Comparison of ENCODE assay signal across 9 cellular contexts in genomic region chr19:41426116-41426841, GRCh38. TPM values are rescaled to one million over a fixed set of nuclear protein-coding genes. Genes with fewer than 3 reads are reported as not detected.
DNase-seq lines count a peak whose midpoint lies in the region; ATAC-seq and TF ChIP-seq lines count a peak whose summit lies in the region.
"Had no signal": no experiment of that assay in that cellular context is flagged by ENCODE, and none has a peak within 500 bp of the region (broad histone marks: within the 10 kb centered on the region; RNA-seq: fewer than 3 reads in every experiment).

No MANE protein-coding gene starts in this region.

- no peak overlapping the region for H3K4me2 ChIP-seq in SK-N-SH

- no peaks in the 10 kb centered on the region for H3K27me3 ChIP-seq in esophagus squamous epithelium
- H3K27me3 ChIP-seq in SK-N-SH (ENCODE audit: insufficient read depth), result no peaks in the 10 kb centered on the region

- no peaks in the 10 kb centered on the region for H3K79me2 ChIP-seq in SK-N-SH (ENCODE audit: insufficient read depth)

- peak; percentile 4 for ATAC-seq in stimulated activated naive CD8-positive, alpha-beta T cell treated with anti-CD3 and anti-CD28 coated beads, Interleukin-15, amount 100 ng/mL, for 72 hours
- ATAC-seq in stimulated activated naive CD8-positive, alpha-beta T cell treated with anti-CD3 and anti-CD28 coated beads, Interleukin-15, Interleukin-2, amounts not matched to agents 100 U/mL and 50 U/mL, for 24 hours, result no peak
- ATAC-seq in HG02759 (IDR thresholded peaks at IDR 0.05; ENCODE audit: unreplicated experiment), result no peak

- H3K9ac ChIP-seq in SK-N-SH, result no peak overlapping the region

- DNase-seq in stimulated activated naive CD8-positive, alpha-beta T cell treated with anti-CD3 and anti-CD28 coated beads, Interleukin-15, amount 100 ng/mL, for 72 hours, result no peak
- no peak for DNase-seq in stimulated activated naive CD8-positive, alpha-beta T cell treated with anti-CD3 and anti-CD28 coated beads, Interleukin-15, Interleukin-2, amounts not matched to agents 100 U/mL and 50 U/mL, for 24 hours
- DNase-seq in esophagus squamous epithelium (lab: John Stamatoyannopoulos, UW), result no peak
- no peak for DNase-seq in NCI-H128 (lab: John Stamatoyannopoulos, UW; ENCODE audit: unreplicated experiment)
- no peak for DNase-seq in stimulated activated naive CD4-positive, alpha-beta T cell treated with Interleukin-2 at 50 U/mL for 16 hours (lab: John Stamatoyannopoulos, UW)
- DNase-seq in SK-N-SH, result no peak
- DNase-seq: NCI-H2081 treated with DMSO at 0.1 percent for 48 hours had no signal

- H3K27ac Mint-ChIP-seq in stimulated activated naive CD8-positive, alpha-beta T cell treated with anti-CD3 and anti-CD28 coated beads, Interleukin-15, amount 100 ng/mL, for 72 hours, result peak overlapping the region in 1 of 2 donors; percentile 98
- H3K27ac Mint-ChIP-seq in nephron, result peak overlapping the region; percentile 19 to 70 (median 49)

- TF ChIP-seq RAD21 in SK-N-SH (IDR thresholded peaks at IDR 0.05; ENCODE audit: low read length), result no peak

- WGBS in esophagus squamous epithelium, 2 donors, result 40 to 64% methylated on average over 2 to 9 of the region's 36 CpGs
- WGBS in SK-N-SH (ENCODE audit: low lambda C conversion rate), result 92% methylated on average over 24 of the region's 36 CpGs

- peaks cover 3% of the 10 kb centered on the region for H3F3A ChIP-seq in SK-N-SH (replicated peaks; ENCODE audit: insufficient read depth)

- POLR2A ChIA-PET in SK-N-SH (lab: Yijun Ruan, JAX), result interaction anchor here (1.0 kb wide), 1 partner anchor 13 kb away, joined by 6 read pairs; the partner anchor contains the start of gene DMAC2

- peaks cover 22% of the 10 kb centered on the region for H3K36me3 Mint-ChIP-seq in nephron (ENCODE audit: low read depth)

- intact Hi-C loops in esophagus squamous epithelium (cut with DNase I), result no loop called here

- H3K36me3 ChIP-seq in esophagus squamous epithelium (peaks cover 22 to 68% (median 34%) of the 10 kb centered on the region in 3 donors), SK-N-SH (replicated peaks in 1 of 2; ENCODE audit: control insufficient read depth in 1 of 2, insufficient read depth in 2 of 2, low read length in 1 of 2) (peaks cover 0 to 21% of the 10 kb centered on the region in 2 experiments)

- H3K4me3 Mint-ChIP-seq in stimulated activated naive CD8-positive, alpha-beta T cell treated with anti-CD3 and anti-CD28 coated beads, Interleukin-15, amount 100 ng/mL, for 72 hours, result peak overlapping the region; percentile 32 to 83
- peak overlapping the region; percentile 82 to 84 (median 83) for H3K4me3 Mint-ChIP-seq in nephron

- CTCF ChIA-PET in SK-N-SH (lab: Yijun Ruan, JAX), result interaction anchor here (1.3 kb wide), 2 partner anchors 13 to 23 kb away, joined by 3 to 4 read pairs; partner anchors contain the start of gene DMAC2

- H3K27me3 Mint-ChIP-seq in stimulated activated naive CD8-positive, alpha-beta T cell treated with anti-CD3 and anti-CD28 coated beads, Interleukin-15, amount 100 ng/mL, for 72 hours, result no peaks in the 10 kb centered on the region
- H3K27me3 Mint-ChIP-seq in nephron (ENCODE audit: low read depth), result no peaks in the 10 kb centered on the region

- H3K9me2 ChIP-seq in SK-N-SH, result no peaks in the 10 kb centered on the region

- H3K4me1 Mint-ChIP-seq in stimulated activated naive CD8-positive, alpha-beta T cell treated with anti-CD3 and anti-CD28 coated beads, Interleukin-15, amount 100 ng/mL, for 72 hours, result peaks cover 34% of the 10 kb centered on the region
- peaks cover 23% of the 10 kb centered on the region for H3K4me1 Mint-ChIP-seq in nephron

- H3K4me1 ChIP-seq in esophagus squamous epithelium (peaks cover 32 to 68% (median 41%) of the 10 kb centered on the region in 3 donors), SK-N-SH (ENCODE audit: control insufficient read depth in 1 of 2, insufficient read depth in 2 of 2, low read depth in 1 of 2, low read length in 1 of 2) (peaks cover 0 to 7% of the 10 kb centered on the region in 2 experiments; a peak in 1 of 4 replicates)

- H3K27ac ChIP-seq in esophagus squamous epithelium, result peak overlapping the region; percentile 92 to 97 (median 96)
- no peak overlapping the region for H3K27ac ChIP-seq in SK-N-SH (ENCODE audit: low read depth in 2 of 2, low read length in 1 of 2)

- TF ChIP-seq EP300 in SK-N-SH (IDR thresholded peaks at IDR 0.05; ENCODE audit: borderline replicate concordance in 1 of 2, low read depth in 1 of 2, low read length in 1 of 2), result no peak

- peak overlapping the region; percentile 60 to 71 (median 66) for H3K4me3 ChIP-seq in esophagus squamous epithelium
- H3K4me3 ChIP-seq in SK-N-SH (ENCODE audit: low read depth in 2 of 2, low read length in 1 of 2), result no peak overlapping the region

- TF ChIP-seq POLR2A in esophagus squamous epithelium (IDR thresholded peaks at IDR 0.05), result no peak

- no peak overlapping the region for H2AFZ ChIP-seq in SK-N-SH (ENCODE audit: low read depth)

- H3K9me3 ChIP-seq in esophagus squamous epithelium (no peaks in the 10 kb centered on the region), SK-N-SH (no peaks in the 10 kb centered on the region)

- H3K9me3 Mint-ChIP-seq in stimulated activated naive CD8-positive, alpha-beta T cell treated with anti-CD3 and anti-CD28 coated beads, Interleukin-15, amount 100 ng/mL, for 72 hours, result no peaks in the 10 kb centered on the region
- no peaks in the 10 kb centered on the region for H3K9me3 Mint-ChIP-seq in nephron

- H4K20me1 ChIP-seq in SK-N-SH (ENCODE audit: insufficient read depth), result no peaks in the 10 kb centered on the region

- TF ChIP-seq CTCF in esophagus squamous epithelium (IDR thresholded peaks at IDR 0.05) (no peak), nephron (IDR thresholded peaks at IDR 0.05; ENCODE audit: unreplicated experiment in 3 of 3) (no peak), SK-N-SH (IDR thresholded peaks at IDR 0.05) (no peak)

TF ChIP-seq in SK-N-SH, 30 proteins besides CTCF, POLR2A, EP300 and RAD21:
- TF ChIP-seq MXI1 (IDR thresholded peaks at IDR 0.05; ENCODE audit: low read depth, low read length), result no peak
- TF ChIP-seq USF1 (IDR thresholded peaks at IDR 0.05; ENCODE audit: borderline replicate concordance, low read depth), result no peak
- no peak for TF ChIP-seq SMC3 (IDR thresholded peaks at IDR 0.05; ENCODE audit: low read depth, low read length)

RNA-seq across cellular contexts. Expression of gene B3GNT8, which starts 0.9 kb away (rescaled TPM):
- total RNA-seq in esophagus squamous epithelium, result 10 to 100 TPM; 11.6 to 84.4 (median 35.3) TPM
- polyA plus RNA-seq in SK-N-SH (2012; rRNA removed), result not detected in 2 replicates
- polyA plus RNA-seq in SK-N-SH (2012; cell fraction: cytosol; rRNA removed), result 0.04 TPM in 1 of 2 replicates, not detected in the other
- 0.04 TPM in 2 replicates for polyA plus RNA-seq in SK-N-SH (2012; cell fraction: nucleus; rRNA removed)

RNA-seq across cellular contexts. Expression of gene DMAC2, which starts 13.4 kb away (rescaled TPM):
- 10 to 100 TPM; 25.1 to 41.4 (median 35.7) TPM for total RNA-seq in esophagus squamous epithelium
- 70.2 and 71.4 TPM in 2 replicates for polyA plus RNA-seq in SK-N-SH (2012; rRNA removed)
- 49.7 and 58.5 TPM in 2 replicates for polyA plus RNA-seq in SK-N-SH (2012; cell fraction: cytosol; rRNA removed)
- 39.9 and 42.8 TPM in 2 replicates for polyA plus RNA-seq in SK-N-SH (2012; cell fraction: nucleus; rRNA removed)

RNA-seq across cellular contexts. Expression of gene ERICH4, which starts 16.7 kb away (rescaled TPM):
- not detected for total RNA-seq in esophagus squamous epithelium
- polyA plus RNA-seq in SK-N-SH (2012; rRNA removed), result not detected in 2 replicates
- polyA plus RNA-seq in SK-N-SH (2012; cell fraction: cytosol; rRNA removed), result 0.03 TPM in 1 of 2 replicates, not detected in the other
- not detected in 2 replicates for polyA plus RNA-seq in SK-N-SH (2012; cell fraction: nucleus; rRNA removed)

RNA-seq across cellular contexts. Expression of gene BCKDHA, which starts 28.7 kb away (rescaled TPM):
- total RNA-seq in esophagus squamous epithelium, result 10 to 100 TPM; 55.1 to 87.2 (median 58.6) TPM
- polyA plus RNA-seq in SK-N-SH (2012; rRNA removed), result 16.3 and 30.9 TPM in 2 replicates
- 10.7 and 13.2 TPM in 2 replicates for polyA plus RNA-seq in SK-N-SH (2012; cell fraction: cytosol; rRNA removed)
- 24.9 and 25.6 TPM in 2 replicates for polyA plus RNA-seq in SK-N-SH (2012; cell fraction: nucleus; rRNA removed)

RNA-seq across cellular contexts. Expression of gene EXOSC5, which starts 29.1 kb away (rescaled TPM):
- 10 to 100 TPM; 22.4 to 37.0 (median 28.6) TPM for total RNA-seq in esophagus squamous epithelium
- polyA plus RNA-seq in SK-N-SH (2012; rRNA removed), result 71.3 and 74.1 TPM in 2 replicates
- 37.8 and 52.6 TPM in 2 replicates for polyA plus RNA-seq in SK-N-SH (2012; cell fraction: cytosol; rRNA removed)
- polyA plus RNA-seq in SK-N-SH (2012; cell fraction: nucleus; rRNA removed), result 42.1 and 45.3 TPM in 2 replicates

Comparison
In these comparisons a context has a peak if more than half of its experiments do, and no peak if none do; other contexts are left out.
1. H3K27ac ChIP-seq: peak in esophagus squamous epithelium (4 of 4); none in SK-N-SH (0 of 2).
2. H3K4me3 ChIP-seq: peak in esophagus squamous epithelium (4 of 4); none in SK-N-SH (0 of 2).